In genomic region chr1:25174730-25175612, GRCh38 we compare ENCODE assay signal across 1 cellular context.
TF ChIP-seq lines count a peak whose summit lies in the region.

No MANE protein-coding gene starts in this region.

TF ChIP-seq in HepG2, 621 proteins besides CTCF, POLR2A, EP300 and RAD21 (continued from another document and continues in another):
- TF ChIP-seq POGK (CRISPR knock-in tag; conservative IDR thresholded peaks at IDR 0.05): peak; percentile 13; the same call in 1 of the 2 replicates
- TF ChIP-seq ZBED4 (CRISPR knock-in tag; IDR thresholded peaks at IDR 0.05; ENCODE audit: borderline replicate concordance): peak; percentile 31; the same call in 1 of the 2 replicates
- no peak for TF ChIP-seq ZNF598 (CRISPR knock-in tag; IDR thresholded peaks at IDR 0.05; ENCODE audit: borderline replicate concordance)
- 0 out of 2 replicates have a peak, but pooled peaks have one; percentile 29 for TF ChIP-seq ZNF580 (CRISPR knock-in tag; IDR thresholded peaks at IDR 0.05; ENCODE audit: borderline replicate concordance, low read depth)
- peak; percentile 37; the same call in 1 of the 2 replicates for TF ChIP-seq PAXIP1 (CRISPR knock-in tag; conservative IDR thresholded peaks at IDR 0.05)
- peak; percentile 51; the same call in 1 of the 2 replicates for TF ChIP-seq BCL6 (CRISPR knock-in tag; IDR thresholded peaks at IDR 0.05)
- no peak for TF ChIP-seq BATF2 (CRISPR knock-in tag; IDR thresholded peaks at IDR 0.05)
- peak; percentile 45; the same call in 1 of the 2 replicates for TF ChIP-seq ADNP (CRISPR knock-in tag; IDR thresholded peaks at IDR 0.05)
- TF ChIP-seq PBX3 (CRISPR knock-in tag; IDR thresholded peaks at IDR 0.05; ENCODE audit: borderline replicate concordance): no peak
- TF ChIP-seq SALL2 (CRISPR knock-in tag; IDR thresholded peaks at IDR 0.05): no peak
- 0 out of 2 replicates have a peak, but pooled peaks have one; percentile 27 for TF ChIP-seq ZNF564 (CRISPR knock-in tag; IDR thresholded peaks at IDR 0.05)
- 0 out of 2 replicates have a peak, but pooled peaks have one; percentile 43 for TF ChIP-seq NFKBIZ (CRISPR knock-in tag; IDR thresholded peaks at IDR 0.05)
- peak; percentile 76 for TF ChIP-seq GATAD2A (CRISPR knock-in tag; IDR thresholded peaks at IDR 0.05)
- peak; percentile 28; the same call in 1 of the 2 replicates for TF ChIP-seq ZNF563 (CRISPR knock-in tag; IDR thresholded peaks at IDR 0.05)
- TF ChIP-seq ARHGAP35 (CRISPR knock-in tag; IDR thresholded peaks at IDR 0.05; ENCODE audit: borderline replicate concordance): 0 out of 2 replicates have a peak, but pooled peaks have one; percentile 16
- no peak for TF ChIP-seq SOX13 (IDR thresholded peaks at IDR 0.05)
- TF ChIP-seq SOX13 (CRISPR knock-in tag; conservative IDR thresholded peaks at IDR 0.05 in 1 of 2, IDR thresholded peaks at IDR 0.05 in 1 of 2): peak in 1 of 2 experiments; percentile 53; a peak in 2 of 4 replicates
- TF ChIP-seq IKZF5 (CRISPR knock-in tag; IDR thresholded peaks at IDR 0.05): peak; percentile 71; the same call in 1 of the 2 replicates
- peak; percentile 33; the same call in 1 of the 2 replicates for TF ChIP-seq ETV5 (CRISPR knock-in tag; IDR thresholded peaks at IDR 0.05; ENCODE audit: borderline replicate concordance)
- TF ChIP-seq ZHX1 (CRISPR knock-in tag; IDR thresholded peaks at IDR 0.05; ENCODE audit: low read depth): 0 out of 2 replicates have a peak, but pooled peaks have one; percentile 14
- TF ChIP-seq GTF3A (CRISPR knock-in tag; conservative IDR thresholded peaks at IDR 0.05): 0 out of 2 replicates have a peak, but pooled peaks have one; percentile 25
- TF ChIP-seq ZNF331 (CRISPR knock-in tag; IDR thresholded peaks at IDR 0.05): peak; percentile 58; the same call in 1 of the 2 replicates
- peak; percentile 57 for TF ChIP-seq HDAC1 (CRISPR knock-in tag; IDR thresholded peaks at IDR 0.05)
- 0 out of 2 replicates have a peak, but pooled peaks have one; percentile 25 for TF ChIP-seq ZGPAT (CRISPR knock-in tag; IDR thresholded peaks at IDR 0.05)
- TF ChIP-seq KDM5A (IDR thresholded peaks at IDR 0.05; ENCODE audit: borderline replicate concordance, low read length): 0 out of 2 replicates have a peak, but pooled peaks have one; percentile 7
- TF ChIP-seq TGIF2 (CRISPR knock-in tag; IDR thresholded peaks at IDR 0.05): peak; percentile 27; the same call in 1 of the 2 replicates
- 0 out of 2 replicates have a peak, but pooled peaks have one; percentile 16 for TF ChIP-seq NR2F6 (IDR thresholded peaks at IDR 0.05)
- peak; percentile 52; the same call in 1 of the 2 replicates for TF ChIP-seq NR2F6 (CRISPR knock-in tag; IDR thresholded peaks at IDR 0.05)
- 0 out of 2 replicates have a peak, but pooled peaks have one; percentile 48 for TF ChIP-seq ZSCAN29 (CRISPR knock-in tag; conservative IDR thresholded peaks at IDR 0.05)
- TF ChIP-seq ZNF709 (CRISPR knock-in tag; IDR thresholded peaks at IDR 0.05): 0 out of 2 replicates have a peak, but pooled peaks have one; percentile 56
- TF ChIP-seq SPEN (CRISPR knock-in tag; IDR thresholded peaks at IDR 0.05; ENCODE audit: low read depth): peak; percentile 25; the same call in 1 of the 2 replicates
- TF ChIP-seq GABPB1 (CRISPR knock-in tag; IDR thresholded peaks at IDR 0.05): peak; percentile 29; the same call in 1 of the 2 replicates
- TF ChIP-seq RXRB (CRISPR knock-in tag; IDR thresholded peaks at IDR 0.05; ENCODE audit: borderline replicate concordance): 0 out of 2 replicates have a peak, but pooled peaks have one; percentile 64
- peak; percentile 64 for TF ChIP-seq ZFY (CRISPR knock-in tag; IDR thresholded peaks at IDR 0.05)
- no peak; the same call in 1 of the 2 replicates for TF ChIP-seq NRL (CRISPR knock-in tag; IDR thresholded peaks at IDR 0.05; ENCODE audit: borderline replicate concordance)
- TF ChIP-seq ZNF343 (CRISPR knock-in tag; IDR thresholded peaks at IDR 0.05): peak; percentile 61; the same call in 1 of the 2 replicates
- TF ChIP-seq ZNF501 (CRISPR knock-in tag; IDR thresholded peaks at IDR 0.05): peak; percentile 39; the same call in 1 of the 2 replicates
- peak in 1 of 2 experiments; percentile 16; a peak in 1 of 4 replicates for TF ChIP-seq KLF16 (CRISPR knock-in tag; IDR thresholded peaks at IDR 0.05)
- peak; percentile 52; the same call in 1 of the 2 replicates for TF ChIP-seq HDAC2 (CRISPR knock-in tag; IDR thresholded peaks at IDR 0.05)
- peak; percentile 78 for TF ChIP-seq ZMYM3 (CRISPR knock-in tag; IDR thresholded peaks at IDR 0.05)
- TF ChIP-seq ZNF782 (CRISPR knock-in tag; IDR thresholded peaks at IDR 0.05; ENCODE audit: borderline replicate concordance): 0 out of 2 replicates have a peak, but pooled peaks have one; percentile 43
